26 cellular contexts compared by ENCODE assay signal in genomic region chr5:3481175-3481574, GRCh38.
"Had no signal": no experiment of that assay in that cellular context is flagged by ENCODE, and none has a peak within 500 bp of the region (broad histone marks: within the 10 kb centered on the region; RNA-seq: fewer than 3 reads in every experiment).

No MANE protein-coding gene starts in this region.

- H3K27me3 ChIP-seq: Peyer's patch, SJSA1 had no signal

- ATAC-seq: HepG2, K562 had no signal

- H3K4me1 ChIP-seq: Peyer's patch, SJSA1 had no signal

- H3K9me3 ChIP-seq: Peyer's patch had no signal

- H3K36me3 ChIP-seq: Peyer's patch, SJSA1 had no signal

- H2AFZ ChIP-seq: PC-9 had no signal

- H3K27ac ChIP-seq: KMS-11, PC-9, Peyer's patch, SJSA1, SK-N-MC had no signal

- H3K9ac ChIP-seq: KMS-11 had no signal

- H3K4me3 ChIP-seq: K562, PC-9, Peyer's patch, SJSA1, SK-N-MC had no signal

- DNase-seq: IMR-90, Kasumi-1, MM.1S, NCI-H1092 treated with DMSO at 0.1 percent for 48 hours, NCI-H1436, NCI-H187, NCI-H2029, NCI-H2081 treated with DMSO at 0.1 percent for 48 hours, NCI-H2171, NCI-H226, NCI-H446, NCI-H510A, NCI-H524 treated with DMSO at 0.1 percent for 48 hours, NCI-H69, NCI-H774, OCI-M1, PC-9, Peyer's patch, Right ventricle myocardium superior, RPMI8226, SIG-M5 had no signal

- H3K4me2 ChIP-seq: KMS-11, PC-9 had no signal
